8 cellular contexts compared by ENCODE assay signal in the genomic region with DNA sequence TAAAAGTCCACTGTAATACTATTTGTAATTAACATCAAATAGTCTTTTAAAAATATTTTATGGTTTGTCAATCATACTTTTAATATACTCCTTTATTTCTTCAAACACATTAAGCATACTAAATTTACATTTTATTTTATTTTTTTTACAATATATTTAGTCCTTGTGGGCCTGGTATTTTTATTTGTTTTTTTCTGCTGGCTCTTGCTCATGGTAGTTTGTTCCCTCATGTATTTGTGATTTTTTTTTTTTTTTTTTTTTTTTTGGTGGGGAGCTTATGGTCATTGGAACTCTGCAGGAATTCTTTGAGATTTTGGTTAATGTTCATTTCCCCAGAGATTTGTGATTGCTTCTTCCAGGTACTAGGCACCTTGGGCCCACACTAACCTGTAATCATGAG.
"Had no signal": no experiment of that assay in that cellular context is flagged by ENCODE, and none has a peak within 500 bp of the region (broad histone marks: within the 10 kb centered on the region; RNA-seq: fewer than 3 reads in every experiment).

No MANE protein-coding gene starts in this region.

- ATAC-seq: GM12878 had no signal

- H3K4me3 ChIP-seq: GM12878 had no signal

- DNase-seq: GDM1, GF-D8 had no signal

- FAIRE-seq: G401.6, GM12878, GM12891, GM12892, GM18507, GM19239 had no signal
